Comparison of ENCODE assay signal across 22 cellular contexts in genomic region chr17:38563362-38564253, GRCh38. TPM values are rescaled to one million over a fixed set of nuclear protein-coding genes. Genes with fewer than 3 reads are reported as not detected.
DNase-seq lines count a peak whose midpoint lies in the region; ATAC-seq, FAIRE-seq and TF ChIP-seq lines count a peak whose summit lies in the region.
"Had no signal": no experiment of that assay in that cellular context is flagged by ENCODE, and none has a peak within 500 bp of the region (broad histone marks: within the 10 kb centered on the region; RNA-seq: fewer than 3 reads in every experiment).

No MANE protein-coding gene starts in this region.

- no peak overlapping the region for H3K9ac ChIP-seq in H1 (replicated peaks in 1 of 4; ENCODE audit: extremely low read depth in 1 of 4, low read depth in 3 of 4, low read length in 3 of 4)

- H3K4me1 Mint-ChIP-seq in CD8-positive, alpha-beta T cell (ENCODE audit: low read depth): peaks cover 31% of the 10 kb centered on the region
- H3K4me1 Mint-ChIP-seq in naive B cell: peaks cover 42 to 46% (median 44%) of the 10 kb centered on the region in 3 donors
- peaks cover 34% of the 10 kb centered on the region for H3K4me1 Mint-ChIP-seq in activated CD8-positive, alpha-beta T cell treated with anti-CD3 and anti-CD28 coated beads for 36 hours (ENCODE audit: low read depth)

- H3K56ac ChIP-seq in H1 (replicated peaks; ENCODE audit: insufficient read length, low read depth, low read length): no peak overlapping the region

- H3K79me1 ChIP-seq in H1 (ENCODE audit: low read depth, low read length): no peaks in the 10 kb centered on the region

- DNase-seq in CD8-positive, alpha-beta T cell: no peak
- peak; percentile 71 for DNase-seq in NCI-H2227 treated with DMSO at 0.1 percent for 48 hours (lab: John Stamatoyannopoulos, UW)
- DNase-seq in H1 (ENCODE audit: low read depth in 1 of 2, low spot score in 2 of 2): peak; percentile 75 to 83
- DNase-seq in naive B cell: no peak
- no peak for DNase-seq in amygdala (lab: John Stamatoyannopoulos, UW)
- DNase-seq in activated CD8-positive, alpha-beta memory T cell treated with anti-CD3 and anti-CD28 coated beads for 24 hours: no peak
- DNase-seq in activated CD8-positive, alpha-beta T cell treated with anti-CD3 and anti-CD28 coated beads for 36 hours: no peak
- DNase-seq: activated CD4-positive, alpha-beta T cell treated with anti-CD3 and anti-CD28 coated beads for 48 hours; aorta; dermis blood vessel endothelial cell; DMS 273 treated with DMSO at 0.1 percent for 48 hours; MV-4-11; NCI-H2171 treated with DMSO at 0.1 percent for 48 hours; ovary; SHP77 treated with DMSO at 0.1 percent for 48 hours; stimulated activated naive CD4-positive, alpha-beta T cell treated with Interleukin-2 at 50 U/mL for 16 hours; T-helper 9 cell had no signal

- H3K4me3 Mint-ChIP-seq in CD8-positive, alpha-beta T cell: peak overlapping the region; percentile 42
- H3K4me3 Mint-ChIP-seq in naive B cell: peak overlapping the region in 7 of 8 donors; percentile 15 to 88 (median 47)
- no peak overlapping the region for H3K4me3 Mint-ChIP-seq in activated CD8-positive, alpha-beta T cell treated with anti-CD3 and anti-CD28 coated beads for 36 hours

- H4K91ac ChIP-seq in H1 (replicated peaks; ENCODE audit: insufficient read length, low read length): peak overlapping the region; percentile 87

- H4K20me1 ChIP-seq in H1 (replicated peaks in 1 of 2; ENCODE audit: control insufficient read depth in 1 of 2, insufficient read depth in 2 of 2, low read length in 2 of 2): peaks cover 8 to 36% of the 10 kb centered on the region in 2 experiments

- WGBS in H1 (ENCODE audit: extremely low coverage in 1 of 2, insufficient coverage in 1 of 2, insufficient read length in 1 of 2, insufficient replicate concordance in 2 of 2, low coverage in 1 of 2, low lambda C conversion rate in 2 of 2, missing lambda C conversion rate in 1 of 2), 2 experiments: 0% methylated on average over 30 of the region's 50 CpGs; no CpG with 5 or more reads in 1 of the 2 experiments

- no peaks in the 10 kb centered on the region for H3K79me2 ChIP-seq in H1 (ENCODE audit: control insufficient read depth in 1 of 2, insufficient read depth in 2 of 2, low read length in 2 of 2)

- peak in 1 of 2 experiments; percentile 0; a peak in 1 of 4 replicates for TF ChIP-seq RAD21 in H1 (IDR thresholded peaks at IDR 0.05 in 1 of 2, conservative IDR thresholded peaks at IDR 0.05 in 1 of 2; ENCODE audit: low read depth in 2 of 2, low read length in 2 of 2)

- H3K4ac ChIP-seq in H1 (replicated peaks; ENCODE audit: insufficient read length, low read depth, low read length): no peak overlapping the region

- H2BK12ac ChIP-seq in H1 (ENCODE audit: low read depth, low read length): peak overlapping the region; percentile 96; the same call in 1 of the 2 replicates

- peaks cover 4% of the 10 kb centered on the region for H3K36me3 Mint-ChIP-seq in CD8-positive, alpha-beta T cell
- H3K36me3 Mint-ChIP-seq in naive B cell: peaks cover 0 to 7% of the 10 kb centered on the region in 2 donors
- no peaks in the 10 kb centered on the region for H3K36me3 Mint-ChIP-seq in activated CD8-positive, alpha-beta T cell treated with anti-CD3 and anti-CD28 coated beads for 36 hours (ENCODE audit: low read depth)
- H3K36me3 Mint-ChIP-seq: IgD-negative memory B cell had no signal

- no peak overlapping the region for H3K23ac ChIP-seq in H1 (ENCODE audit: insufficient read length)

- H3K4me2 ChIP-seq in H1 (ENCODE audit: insufficient read depth in 1 of 2, low read depth in 2 of 2, low read length in 2 of 2): peak overlapping the region; percentile 89 to 97

- H3K27me3 ChIP-seq in CD8-positive, alpha-beta T cell (ENCODE audit: insufficient read depth, low read length): peaks cover 60% of the 10 kb centered on the region
- H3K27me3 ChIP-seq in H1 (replicated peaks in 1 of 4; ENCODE audit: control insufficient read depth in 3 of 4, extremely low read depth in 1 of 4, insufficient read depth in 3 of 4, low read length in 3 of 4): peaks cover 65 to 95% (median 91%) of the 10 kb centered on the region in 4 experiments

- H2AK5ac ChIP-seq in H1 (ENCODE audit: low read depth, low read length): no peak overlapping the region

- no peak overlapping the region for H3K14ac ChIP-seq in H1 (ENCODE audit: insufficient read length)

- no peak overlapping the region for H3K4me3 ChIP-seq in CD8-positive, alpha-beta T cell (ENCODE audit: low read depth, low read length)
- peak overlapping the region; percentile 28 to 60 (median 48) for H3K4me3 ChIP-seq in H1 (ENCODE audit: extremely low read depth in 1 of 4, insufficient read depth in 2 of 4, low read depth in 3 of 4, low read length in 4 of 4)
- H3K4me3 ChIP-seq: ovary, skin epidermis, vagina had no signal

- no peak overlapping the region for H2BK120ac ChIP-seq in H1 (replicated peaks; ENCODE audit: low read depth, low read length)

- no peak for TF ChIP-seq EP300 in H1 (IDR thresholded peaks at IDR 0.05; ENCODE audit: borderline replicate concordance in 1 of 2, low read depth in 2 of 2, low read length in 2 of 2)

- TF ChIP-seq CTCF in CD8-positive, alpha-beta T cell (IDR thresholded peaks at IDR 0.05): no peak
- TF ChIP-seq CTCF in H1 (IDR thresholded peaks at IDR 0.05; ENCODE audit: control extremely low read depth in 1 of 3, insufficient read depth in 1 of 3, low read depth in 1 of 3, low read length in 3 of 3): no peak
- TF ChIP-seq CTCF in activated CD8-positive, alpha-beta T cell treated with anti-CD3 and anti-CD28 coated beads for 36 hours (IDR thresholded peaks at IDR 0.05): no peak

- POLR2A ChIA-PET in CD8-positive, alpha-beta T cell (lab: Charles Lee): no interaction called here
- POLR2A ChIA-PET in H1 (lab: Charles Lee; ENCODE audit: partially characterized antibody): interaction anchor here (0.6 to 4.9 kb wide), 23 partner anchors 8 to 168 kb away, joined by 3 to 45 read pairs (median 4); partner anchors contain the start of gene SRCIN1
- POLR2A ChIA-PET in activated CD8-positive, alpha-beta T cell treated with anti-CD3 and anti-CD28 coated beads for 36 hours (lab: Charles Lee): no interaction called here

- CTCF ChIA-PET in CD8-positive, alpha-beta T cell (lab: Charles Lee): interaction anchor here (1.6 to 14.0 kb wide), 2 partner anchors 23 to 104 kb away, joined by 5 to 262 read pairs; no protein-coding TSS in a partner anchor
- CTCF ChIA-PET in H1 (lab: Charles Lee; ENCODE audit: partially characterized antibody): interaction anchor here (0.9 to 38.1 kb wide), 16 partner anchors 10 to 143 kb away, joined by 3 to 914 read pairs (median 6); partner anchors contain the start of gene SRCIN1
- CTCF ChIA-PET in activated CD8-positive, alpha-beta T cell treated with anti-CD3 and anti-CD28 coated beads for 36 hours (lab: Charles Lee): interaction anchor here (0.6 to 2.2 kb wide), 7 partner anchors 19 to 113 kb away, joined by 3 to 7 read pairs (median 4); no protein-coding TSS in a partner anchor

- no peaks in the 10 kb centered on the region for H3K36me3 ChIP-seq in CD8-positive, alpha-beta T cell (ENCODE audit: insufficient read depth, low read length)
- peaks cover 0 to 7% (median 0%) of the 10 kb centered on the region in 4 experiments; a peak in 1 of 8 replicates for H3K36me3 ChIP-seq in H1 (ENCODE audit: control insufficient read depth in 2 of 4, insufficient read depth in 4 of 4, low read length in 3 of 4)
- H3K36me3 ChIP-seq: ovary, vagina had no signal

- no peak overlapping the region for H2AFZ ChIP-seq in H1 (ENCODE audit: low read length)

- no peak for FAIRE-seq in H1 (lab: Jason Lieb, UNC)
- FAIRE-seq: H54 had no signal

- H4K5ac ChIP-seq in H1 (ENCODE audit: insufficient read length, low read depth, low read length): no peak overlapping the region

- H3K9me3 Mint-ChIP-seq in CD8-positive, alpha-beta T cell: no peaks in the 10 kb centered on the region
- H3K9me3 Mint-ChIP-seq in naive B cell: peaks cover 0 to 4% (median 0%) of the 10 kb centered on the region in 7 donors
- no peaks in the 10 kb centered on the region for H3K9me3 Mint-ChIP-seq in activated CD8-positive, alpha-beta T cell treated with anti-CD3 and anti-CD28 coated beads for 36 hours
- H3K9me3 Mint-ChIP-seq: IgD-negative memory B cell had no signal

- peak overlapping the region; percentile 98; the same call in 1 of the 2 replicates for H2BK15ac ChIP-seq in H1 (ENCODE audit: low read length)

- H3K18ac ChIP-seq in H1 (ENCODE audit: extremely low read depth, low read length): peak overlapping the region; percentile 78

- H2BK5ac ChIP-seq in H1 (ENCODE audit: low read depth, low read length): peak overlapping the region; percentile 84; the same call in 1 of the 2 replicates

- H3K4me1 ChIP-seq in CD8-positive, alpha-beta T cell (ENCODE audit: insufficient read depth, low read length): peaks cover 43% of the 10 kb centered on the region
- peaks cover 8 to 50% (median 38%) of the 10 kb centered on the region in 4 experiments for H3K4me1 ChIP-seq in H1 (replicated peaks in 1 of 4; ENCODE audit: control insufficient read depth in 3 of 4, insufficient read depth in 4 of 4, low read length in 3 of 4)

- intact Hi-C loops in CD8-positive, alpha-beta T cell (cut with DNase I, micrococcal nuclease): no loop called here
- intact Hi-C loops in activated CD8-positive, alpha-beta T cell treated with anti-CD3 and anti-CD28 coated beads for 36 hours (cut with micrococcal nuclease): no loop called here

- peaks cover 61% of the 10 kb centered on the region for H3K27me3 Mint-ChIP-seq in CD8-positive, alpha-beta T cell (ENCODE audit: low read depth)
- H3K27me3 Mint-ChIP-seq in naive B cell: peaks cover 27 to 73% (median 71%) of the 10 kb centered on the region in 3 donors
- H3K27me3 Mint-ChIP-seq in activated CD8-positive, alpha-beta T cell treated with anti-CD3 and anti-CD28 coated beads for 36 hours: peaks cover 71% of the 10 kb centered on the region

- peaks cover 21% of the 10 kb centered on the region for H3K23me2 ChIP-seq in H1 (ENCODE audit: low read depth, low read length)

- peak overlapping the region; percentile 86; the same call in 1 of the 2 replicates for H2BK20ac ChIP-seq in H1 (ENCODE audit: low read length)

- TF ChIP-seq POLR2A in H1 (IDR thresholded peaks at IDR 0.05; ENCODE audit: control extremely low read depth in 1 of 2, low read depth in 2 of 2, low read length in 2 of 2): no peak

- H3K27ac ChIP-seq in CD8-positive, alpha-beta T cell (ENCODE audit: low read depth, low read length): no peak overlapping the region
- no peak overlapping the region for H3K27ac ChIP-seq in H1 (ENCODE audit: low read depth, low read length)
- H3K27ac ChIP-seq: ovary, skin epidermis, vagina had no signal

- H4K8ac ChIP-seq in H1 (ENCODE audit: extremely low read depth, insufficient read depth, low read length): peak overlapping the region; percentile 71; the same call in 1 of the 2 replicates

- no peak overlapping the region for H3K27ac Mint-ChIP-seq in CD8-positive, alpha-beta T cell
- peak overlapping the region in 1 of 6 donors; percentile 93 for H3K27ac Mint-ChIP-seq in naive B cell
- H3K27ac Mint-ChIP-seq in activated CD8-positive, alpha-beta T cell treated with anti-CD3 and anti-CD28 coated beads for 36 hours: no peak overlapping the region

- no peak for ATAC-seq in CD8-positive, alpha-beta T cell
- ATAC-seq in naive B cell (ENCODE audit: low read depth in 2 of 2): no peak
- no peak for ATAC-seq in GM18517 (IDR thresholded peaks at IDR 0.05; ENCODE audit: unreplicated experiment)
- ATAC-seq in activated CD8-positive, alpha-beta T cell treated with anti-CD3 and anti-CD28 coated beads for 36 hours: no peak

- no peaks in the 10 kb centered on the region for H3K9me3 ChIP-seq in CD8-positive, alpha-beta T cell (ENCODE audit: low read length)
- no peaks in the 10 kb centered on the region for H3K9me3 ChIP-seq in H1 (ENCODE audit: insufficient read depth in 2 of 2, low read depth in 1 of 2, low read length in 1 of 2)
- H3K9me3 ChIP-seq: ovary, vagina had no signal

RNA-seq across cellular contexts. Expression of gene SRCIN1, which starts 42.1 kb away (rescaled TPM):
- total RNA-seq in CD8-positive, alpha-beta T cell: under 1 TPM; 0.47 to 0.52 TPM
- total RNA-seq in H1 (2021; fragmentation: NEBNext Ultra II Directional; extraction: Animal tissue kit (Norgen Biotek cat#: 25700)): 3.8 and 4.1 TPM in 2 replicates
- polyA plus RNA-seq in H1 (2011; rRNA removed): 2.8 and 4.2 TPM in 2 replicates
- polyA plus RNA-seq in H1 (2011; cell fraction: cytosol; rRNA removed): 2.3 TPM
- polyA plus RNA-seq in H1 (2011; cell fraction: nucleus; rRNA removed): 14.3 TPM
- polyA plus RNA-seq in H1 (2012, experiment 1 of 2): 5.2 to 6.7 TPM (median 6.1 TPM) in 4 replicates
- polyA plus RNA-seq in H1 (2012, experiment 2 of 2): 2.0 TPM
- polyA plus RNA-seq in H1 (2013, experiment 1 of 2): 1.7 TPM
- polyA plus RNA-seq in H1 (2013, experiment 2 of 2): 1.3 TPM
- polyA minus RNA-seq in H1 (2011; rRNA and poly(A)+ RNA removed): 2.0 and 3.7 TPM in 2 replicates
- polyA minus RNA-seq in H1 (2011; cell fraction: cytosol; rRNA and poly(A)+ RNA removed): 5.5 TPM
- 9.6 TPM for polyA minus RNA-seq in H1 (2011; cell fraction: nucleus; rRNA and poly(A)+ RNA removed)
- not detected for polyA plus RNA-seq in naive B cell (ENCODE audit: low read depth in 6 of 6)
- 1 to 10 TPM in 1 of 2 experiments, under 1 TPM in 1; 0.74 to 1.1 TPM for total RNA-seq in activated CD8-positive, alpha-beta T cell treated with anti-CD3 and anti-CD28 coated beads for 36 hours
- polyA plus RNA-seq: IgD-negative memory B cell had no signal

Comparison
In these comparisons a context has a peak if more than half of its experiments do, and no peak if none do; other contexts are left out.
1. DNase-seq: peak in NCI-H2227 treated with DMSO at 0.1 percent for 48 hours (single experiment) and H1 (2 of 2); none in CD8-positive, alpha-beta T cell (0 of 7), naive B cell (single experiment), amygdala (0 of 56), activated CD8-positive, alpha-beta memory T cell treated with anti-CD3 and anti-CD28 coated beads for 24 hours (single experiment) and activated CD8-positive, alpha-beta T cell treated with anti-CD3 and anti-CD28 coated beads for 36 hours (single experiment).